In genomic region chr17:48840441-48840840, GRCh38 we compare ENCODE assay signal across 12 cellular contexts.
A peak's percentile ranks its signal among the peaks of the same experiment; 100 is the strongest.
DNase-seq lines count a peak whose midpoint lies in the region; ATAC-seq and TF ChIP-seq lines count a peak whose summit lies in the region.
"Had no signal": no experiment of that assay in that cellular context is flagged by ENCODE, and none has a peak within 500 bp of the region (broad histone marks: within the 10 kb centered on the region; RNA-seq: fewer than 3 reads in every experiment).

No MANE protein-coding gene starts in this region.

- H3K4me3 ChIP-seq in ACC112 (ENCODE audit: low read depth, low read length) (peak overlapping the region; percentile 76), neutrophil (ENCODE audit: low read depth in 1 of 2, low read length in 1 of 2) (no peak overlapping the region)
- H3K4me3 ChIP-seq: HAP-1 had no signal

- H3K4me1 ChIP-seq in ACC112 (ENCODE audit: control insufficient read depth, insufficient read depth, low read length, unreplicated experiment), result peaks cover 36% of the 10 kb centered on the region
- peaks cover 24 to 37% of the 10 kb centered on the region in 2 experiments for H3K4me1 ChIP-seq in neutrophil (ENCODE audit: control insufficient read depth in 1 of 2, insufficient read depth in 1 of 2, low read depth in 1 of 2, low read length in 1 of 2)

- H3K27ac ChIP-seq in ACC112 (ENCODE audit: low read depth, low read length) (peak overlapping the region; percentile 95), KOPT-K1 (ENCODE audit: low read depth, low read length, poor library complexity, severe bottlenecking) (peak overlapping the region; percentile 56), neutrophil (peak overlapping the region; percentile 93)

- H3K79me2 ChIP-seq in ACC112 (ENCODE audit: control insufficient read depth, insufficient read depth, low read length, unreplicated experiment), result peaks cover 35% of the 10 kb centered on the region

- H3K9me3 Mint-ChIP-seq in activated T-cell treated with anti-CD3 and anti-CD28 coated beads, Interleukin-2, amount 50 U/mL, for 24 hours, result no peaks in the 10 kb centered on the region

- no peaks in the 10 kb centered on the region for H3K27me3 Mint-ChIP-seq in activated T-cell treated with anti-CD3 and anti-CD28 coated beads, Interleukin-2, amount 50 U/mL, for 24 hours

- no peaks in the 10 kb centered on the region for H3K9me3 ChIP-seq in KOPT-K1 (ENCODE audit: insufficient read depth, low read length, poor library complexity, severe bottlenecking)
- H3K9me3 ChIP-seq in neutrophil, result no peaks in the 10 kb centered on the region
- H3K9me3 ChIP-seq: HAP-1 had no signal

- no peak overlapping the region for H3K4me3 Mint-ChIP-seq in activated T-cell treated with anti-CD3 and anti-CD28 coated beads, Interleukin-2, amount 50 U/mL, for 24 hours

- in situ Hi-C loops in ACHN (cut with HindIII; ENCODE audit: low pct_ligation_motif_present, low pct_unique_long_range_greater_than_20kb, low sequenced_read_pairs), result no loop called here

- no peak for TF ChIP-seq CTCF in neutrophil (IDR thresholded peaks at IDR 0.05)

- no peak overlapping the region for H2AFZ ChIP-seq in ACC112 (ENCODE audit: low read length, unreplicated experiment)

- DNase-seq in dedifferentiated amniotic fluid mesenchymal stem cell (ENCODE audit: extremely low spot score), result peak; percentile 34
- no peak for DNase-seq in ACHN
- DNase-seq in NK-92 treated with Interleukin-12 subunit alpha and Interleukin-12 subunit beta, amount 100 ng/mL, for 24 hours (lab: John Stamatoyannopoulos, UW), result no peak
- DNase-seq in activated T-cell treated with anti-CD3 and anti-CD28 coated beads, Interleukin-2, amount 50 U/mL, for 24 hours, result no peak
- DNase-seq: kidney, NCI-H1436, SHP77 treated with DMSO at 0.1 percent for 48 hours had no signal

- peaks cover 9% of the 10 kb centered on the region for H3K36me3 ChIP-seq in ACC112 (ENCODE audit: insufficient read depth, low read length)
- H3K36me3 ChIP-seq in KOPT-K1 (ENCODE audit: insufficient read depth, low read length), result peaks cover 34% of the 10 kb centered on the region
- H3K36me3 ChIP-seq in neutrophil, result peaks cover 40% of the 10 kb centered on the region

- ATAC-seq in HG03159 (IDR thresholded peaks at IDR 0.05; ENCODE audit: unreplicated experiment), result no peak

- peaks cover 32% of the 10 kb centered on the region for H3K36me3 Mint-ChIP-seq in activated T-cell treated with anti-CD3 and anti-CD28 coated beads, Interleukin-2, amount 50 U/mL, for 24 hours (ENCODE audit: low read depth)

- peaks cover 68% of the 10 kb centered on the region for H3K4me1 Mint-ChIP-seq in activated T-cell treated with anti-CD3 and anti-CD28 coated beads, Interleukin-2, amount 50 U/mL, for 24 hours (ENCODE audit: low read depth)

- H3K27ac Mint-ChIP-seq in activated T-cell treated with anti-CD3 and anti-CD28 coated beads, Interleukin-2, amount 50 U/mL, for 24 hours, result no peak overlapping the region

- H3K27me3 ChIP-seq in ACC112 (ENCODE audit: insufficient read depth, low read length), result no peaks in the 10 kb centered on the region
- no peaks in the 10 kb centered on the region for H3K27me3 ChIP-seq in neutrophil
